ENCODE assay signal across 8 cellular contexts in the genomic region with DNA sequence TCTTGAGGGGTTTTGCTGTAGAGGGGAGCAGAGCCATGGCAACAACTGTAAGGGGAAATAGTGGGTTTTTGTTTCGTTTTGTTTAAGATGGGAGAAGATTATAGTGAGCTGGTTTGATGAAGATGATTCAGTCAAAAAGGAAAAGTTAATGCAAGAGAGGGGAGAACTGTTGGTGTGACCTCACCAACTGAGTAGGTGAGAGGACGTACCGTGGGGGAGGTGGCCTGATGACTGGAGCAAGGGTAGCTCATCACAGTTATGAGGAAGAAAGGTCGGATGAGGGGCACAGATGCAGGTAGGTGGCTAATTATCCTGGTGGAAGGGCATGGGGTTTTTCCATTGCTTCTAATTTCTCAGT. TPM values are rescaled to one million over a fixed set of nuclear protein-coding genes. Genes with fewer than 3 reads are reported as not detected.
DNase-seq lines count a peak whose midpoint lies in the region; ATAC-seq, FAIRE-seq and TF ChIP-seq lines count a peak whose summit lies in the region.
"Had no signal": no experiment of that assay in that cellular context is flagged by ENCODE, and none has a peak within 500 bp of the region (broad histone marks: within the 10 kb centered on the region; RNA-seq: fewer than 3 reads in every experiment).

No MANE protein-coding gene starts in this region.

- intact Hi-C loops in kidney (cut with DNase I) = no loop called here

- FAIRE-seq in kidney (lab: Jason Lieb, UNC) = no peak

- H3K9me3 Mint-ChIP-seq in activated naive CD4-positive, alpha-beta T cell treated with anti-CD3 and anti-CD28 coated beads, Interleukin-2, amount 10 ng/mL, durations not matched to agents 7 days and 5 days = no peaks in the 10 kb centered on the region

- H3K36me3 Mint-ChIP-seq in activated naive CD4-positive, alpha-beta T cell treated with anti-CD3 and anti-CD28 coated beads, Interleukin-2, amount 10 ng/mL, durations not matched to agents 7 days and 5 days = peaks cover 27% of the 10 kb centered on the region

- no peaks in the 10 kb centered on the region for H3K27me3 ChIP-seq in Loucy (ENCODE audit: insufficient read depth, low read length, poor library complexity, severe bottlenecking)

- H3K9me2 ChIP-seq in Loucy (replicated peaks; ENCODE audit: low read depth, low read length) = no peaks in the 10 kb centered on the region

- H3K79me2 ChIP-seq in Loucy (ENCODE audit: insufficient read depth, low read length) = peaks cover 96% of the 10 kb centered on the region

- H3K36me3 ChIP-seq in Loucy (ENCODE audit: insufficient read depth, low read length) = no peaks in the 10 kb centered on the region
- H3K36me3 ChIP-seq in kidney (ENCODE audit: control insufficient read depth in 1 of 2, insufficient read depth in 2 of 2, low read length in 2 of 2) = no peaks in the 10 kb centered on the region

- ATAC-seq in GM21576 (IDR thresholded peaks at IDR 0.05; ENCODE audit: unreplicated experiment) = peak; percentile 16
- no peak for ATAC-seq in GM18858 (IDR thresholded peaks at IDR 0.05; ENCODE audit: unreplicated experiment)

- peak; percentile 59 for DNase-seq in activated naive CD4-positive, alpha-beta T cell treated with anti-CD3 and anti-CD28 coated beads, Interleukin-2, amount 10 ng/mL, durations not matched to agents 7 days and 5 days
- DNase-seq in stimulated activated CD4-positive, alpha-beta T cell treated with anti-CD3 and anti-CD28 coated beads, TNF-alpha, amount 100 ng/mL, for 4 hours (ENCODE audit: low read depth in 3 of 3) = peak; percentile 19 to 52 (median 48)
- DNase-seq in kidney (no peak), cerebellum (ENCODE audit: low spot score) (no peak)
- DNase-seq: NCI-H526 treated with DMSO at 0.1 percent for 48 hours had no signal

- H3K4me1 ChIP-seq in Loucy (ENCODE audit: insufficient read depth, low read length, poor library complexity, severe bottlenecking) (peaks cover 74% of the 10 kb centered on the region), kidney (ENCODE audit: control insufficient read depth in 1 of 2, insufficient read depth in 1 of 2, low read depth in 1 of 2, low read length in 2 of 2) (peaks cover 32 to 80% of the 10 kb centered on the region in 2 donors)

- H3K9me3 ChIP-seq in Loucy (ENCODE audit: insufficient read depth, low read depth, low read length) = no peaks in the 10 kb centered on the region
- no peaks in the 10 kb centered on the region for H3K9me3 ChIP-seq in kidney (ENCODE audit: control insufficient read depth in 1 of 2, low read length in 2 of 2)

- H3K27me3 Mint-ChIP-seq in activated naive CD4-positive, alpha-beta T cell treated with anti-CD3 and anti-CD28 coated beads, Interleukin-2, amount 10 ng/mL, durations not matched to agents 7 days and 5 days = no peaks in the 10 kb centered on the region

- TF ChIP-seq CTCF in Loucy (conservative IDR thresholded peaks at IDR 0.05; ENCODE audit: low read length) = no peak
- TF ChIP-seq CTCF in kidney (IDR thresholded peaks at IDR 0.05; ENCODE audit: borderline replicate concordance, extremely low read depth, insufficient read depth) = no peak

- H3K4me3 ChIP-seq in Loucy (ENCODE audit: low read length, poor library complexity, severe bottlenecking) = peak overlapping the region; percentile 4
- no peak overlapping the region for H3K4me3 ChIP-seq in kidney (ENCODE audit: low read length in 2 of 2)

- CTCF ChIA-PET in activated naive CD4-positive, alpha-beta T cell treated with anti-CD3 and anti-CD28 coated beads, Interleukin-2, amount 10 ng/mL, durations not matched to agents 7 days and 5 days (lab: Charles Lee) = interaction anchor here (1.2 to 6.2 kb wide), 3 partner anchors 9 to 30 kb away, joined by 3 to 72 read pairs (median 3); no protein-coding TSS in a partner anchor

- peaks cover 6% of the 10 kb centered on the region for H3F3A ChIP-seq in Loucy (ENCODE audit: low read depth)

- H3K4me1 Mint-ChIP-seq in activated naive CD4-positive, alpha-beta T cell treated with anti-CD3 and anti-CD28 coated beads, Interleukin-2, amount 10 ng/mL, durations not matched to agents 7 days and 5 days = peaks cover 26% of the 10 kb centered on the region

- H3K27ac ChIP-seq in kidney (ENCODE audit: low read depth in 2 of 2, low read length in 2 of 2) = peak overlapping the region in 1 of 2 donors; percentile 49

- H3K4me3 Mint-ChIP-seq in activated naive CD4-positive, alpha-beta T cell treated with anti-CD3 and anti-CD28 coated beads, Interleukin-2, amount 10 ng/mL, durations not matched to agents 7 days and 5 days = no peak overlapping the region

- peaks cover 84% of the 10 kb centered on the region for H4K20me1 ChIP-seq in Loucy (ENCODE audit: insufficient read depth, low read length, poor library complexity, severe bottlenecking)

- H3K4me2 ChIP-seq in Loucy (ENCODE audit: low read depth, low read length, poor library complexity, severe bottlenecking) = peak overlapping the region; percentile 87

- no peak overlapping the region for H3K9ac ChIP-seq in Loucy (ENCODE audit: low read depth, low read length, poor library complexity, severe bottlenecking)
- H3K9ac ChIP-seq in kidney (ENCODE audit: low read length in 2 of 2) = no peak overlapping the region

- no peak overlapping the region for H3K27ac Mint-ChIP-seq in activated naive CD4-positive, alpha-beta T cell treated with anti-CD3 and anti-CD28 coated beads, Interleukin-2, amount 10 ng/mL, durations not matched to agents 7 days and 5 days

- no peak overlapping the region for H2AFZ ChIP-seq in Loucy (ENCODE audit: low read length)

RNA-seq across cellular contexts. Expression of a gene that starts 10.7 kb away (rescaled TPM):
- total RNA-seq in kidney = 89.1 TPM
- polyA plus RNA-seq in kidney (ENCODE audit: insufficient read depth, low read depth, low replicate concordance) = 32.8 TPM
- total RNA-seq in cerebellum = 30.9 TPM

Comparison
In these comparisons a context has a peak if more than half of its experiments do, and no peak if none do; other contexts are left out.
1. DNase-seq: peak in activated naive CD4-positive, alpha-beta T cell treated with anti-CD3 and anti-CD28 coated beads, Interleukin-2, amount 10 ng/mL, durations not matched to agents 7 days and 5 days (single experiment) and stimulated activated CD4-positive, alpha-beta T cell treated with anti-CD3 and anti-CD28 coated beads, TNF-alpha, amount 100 ng/mL, for 4 hours (3 of 3); none in kidney (single experiment) and cerebellum (single experiment).